In genomic region chr12:76559277-76560082, GRCh38 we compare ENCODE assay signal across 8 cellular contexts. TPM values are rescaled to one million over a fixed set of nuclear protein-coding genes. Genes with fewer than 3 reads are reported as not detected.
A peak's percentile ranks its signal among the peaks of the same experiment; 100 is the strongest.
DNase-seq lines count a peak whose midpoint lies in the region; ATAC-seq and TF ChIP-seq lines count a peak whose summit lies in the region.

Gene OSBPL8, minus strand, starts transcription at chr12:76559771. Its CDS starts 72,220 bp downstream, at chr12:76487551.

- H3K9ac ChIP-seq in BLaER1, result peak within 1 kb of the TSS; percentile 86
- H3K9ac ChIP-seq in colonic mucosa (ENCODE audit: low read depth in 2 of 2, low read length in 2 of 2), result peak within 1 kb of the TSS; percentile 89 to 97

- H3K4me1 ChIP-seq in BLaER1, result peaks cover 20% of the 10 kb centered on the region
- H3K4me1 ChIP-seq in colonic mucosa, result no peaks in the 10 kb centered on the region

- intact Hi-C loops in colonic mucosa (cut with DNase I), result loop anchor here (10.0 kb wide), 2 partner anchors 95 to 215 kb away; partner anchors contain the start of gene BBS10
- intact Hi-C loops in left colon (cut with DNase I, micrococcal nuclease), result no loop called here

- peak; percentile 79 for ATAC-seq in HG03460 (IDR thresholded peaks at IDR 0.05; ENCODE audit: unreplicated experiment)
- ATAC-seq in left colon, result peak; percentile 96

- H3K36me3 ChIP-seq in BLaER1, result no peaks in the 10 kb centered on the region
- H3K36me3 ChIP-seq in colonic mucosa, result no peaks in the 10 kb centered on the region

- H3K4me3 ChIP-seq in BLaER1 (peak within 1 kb of the TSS; percentile 99), colonic mucosa (peak within 1 kb of the TSS; percentile 95)

- H3K27ac ChIP-seq in BLaER1, result peak within 1 kb of the TSS; percentile 84
- peak within 1 kb of the TSS; percentile 85 for H3K27ac ChIP-seq in colonic mucosa

- TF ChIP-seq CTCF in colonic mucosa (IDR thresholded peaks at IDR 0.05), result no peak

- H3K27me3 ChIP-seq in BLaER1, result no peaks in the 10 kb centered on the region
- no peaks in the 10 kb centered on the region for H3K27me3 ChIP-seq in colonic mucosa

- H3K4me2 ChIP-seq in BLaER1, result peak within 1 kb of the TSS; percentile 89

- H3K9me3 ChIP-seq in BLaER1, result no peaks in the 10 kb centered on the region
- H3K9me3 ChIP-seq in colonic mucosa, result no peaks in the 10 kb centered on the region

- DNase-seq in GM19240 (ENCODE audit: insufficient read length, low spot score), result peak; percentile 50
- peak; percentile 30 for DNase-seq in NCI-H524 treated with DMSO at 0.1 percent for 48 hours (lab: John Stamatoyannopoulos, UW)
- DNase-seq in activated CD4-positive, alpha-beta T cell treated with anti-CD3 and anti-CD28 coated beads for 48 hours, result peak; percentile 97
- DNase-seq in colonic mucosa, result peak; percentile 98
- DNase-seq in left colon, result peak; percentile 93 to 98
- peak; percentile 95 for DNase-seq in stimulated activated CD4-positive, alpha-beta T cell treated with anti-CD3 and anti-CD28 coated beads, Interleukin-1b, Interleukin-23, amount 100 ng/mL, for 48 hours

- peaks cover 43% of the 10 kb centered on the region for H4K20me1 ChIP-seq in BLaER1

RNA-seq across cellular contexts. Expression of gene OSBPL8, which starts in this region (rescaled TPM):
- 10 to 100 TPM; 25.9 to 32.8 TPM for total RNA-seq in colonic mucosa
- 10 to 100 TPM; 21.8 to 33.3 TPM for total RNA-seq in left colon

Comparison
In these comparisons a context has a peak if more than half of its experiments do, and no peak if none do; other contexts are left out.
1. Peak in every context shown above with its lines: DNase-seq, ATAC-seq, H3K4me3 ChIP-seq and H3K27ac ChIP-seq.
2. DNase-seq: peak in every context shown above with its lines; median percentile 98 in colonic mucosa; 97 in activated CD4-positive, alpha-beta T cell treated with anti-CD3 and anti-CD28 coated beads for 48 hours; 96 in left colon; 95 in stimulated activated CD4-positive, alpha-beta T cell treated with anti-CD3 and anti-CD28 coated beads, Interleukin-1b, Interleukin-23, amount 100 ng/mL, for 48 hours; 50 in GM19240; 30 in NCI-H524 treated with DMSO at 0.1 percent for 48 hours.